Comparison of ENCODE assay signal across 10 cellular contexts in the genomic region with DNA sequence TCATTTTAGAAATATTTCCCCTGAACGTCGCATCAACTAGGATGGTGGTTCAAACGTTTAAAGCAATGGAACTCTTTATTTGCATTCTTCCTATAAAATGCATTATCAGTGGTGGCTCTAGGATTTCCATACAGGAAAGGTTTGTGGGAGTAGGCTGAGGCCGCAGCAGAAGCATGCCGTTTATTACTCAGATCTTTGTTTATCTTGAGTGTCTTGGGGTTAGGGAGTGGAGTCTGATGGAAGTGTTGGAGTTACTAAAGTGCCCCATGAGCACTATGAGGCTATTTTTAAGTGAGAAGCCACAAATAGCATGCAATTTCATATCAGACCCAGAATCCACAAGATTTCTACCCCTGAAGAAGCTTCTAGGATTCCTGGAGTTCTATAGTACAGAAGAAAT. TPM values are rescaled to one million over a fixed set of nuclear protein-coding genes. Genes with fewer than 3 reads are reported as not detected.
DNase-seq lines count a peak whose midpoint lies in the region; ATAC-seq and TF ChIP-seq lines count a peak whose summit lies in the region.
"Had no signal": no experiment of that assay in that cellular context is flagged by ENCODE, and none has a peak within 500 bp of the region (broad histone marks: within the 10 kb centered on the region; RNA-seq: fewer than 3 reads in every experiment).

No MANE protein-coding gene starts in this region.

- ATAC-seq in GM19395 (IDR thresholded peaks at IDR 0.05; ENCODE audit: unreplicated experiment) (no peak), GM21367 (IDR thresholded peaks at IDR 0.05; ENCODE audit: unreplicated experiment) (no peak)
- ATAC-seq: HCT116 had no signal

- TF ChIP-seq EP300 in sigmoid colon (IDR thresholded peaks at IDR 0.05) = no peak

- WGBS in sigmoid colon, 2 donors = 15 to 49% methylated on average over 5 of the region's 5 CpGs

- TF ChIP-seq CTCF in fibroblast of pulmonary artery (IDR thresholded peaks at IDR 0.05; ENCODE audit: low read length, missing control alignments) = no peak
- TF ChIP-seq CTCF in sigmoid colon (IDR thresholded peaks at IDR 0.05) = no peak

- peak overlapping the region; percentile 68 to 79 (median 76) for H3K27ac ChIP-seq in sigmoid colon

- no peak for TF ChIP-seq POLR2A in sigmoid colon (IDR thresholded peaks at IDR 0.05)

- peaks cover 0 to 3% (median 0%) of the 10 kb centered on the region in 4 donors for H3K36me3 ChIP-seq in sigmoid colon

- H3K27me3 ChIP-seq in sigmoid colon = no peaks in the 10 kb centered on the region

- no peaks in the 10 kb centered on the region for H3K9me3 ChIP-seq in sigmoid colon

- in situ Hi-C loops in SK-MEL-5 (cut with HindIII; ENCODE audit: low pct_unique_long_range_greater_than_20kb, low sequenced_read_pairs) = no loop called here

- H3K4me1 ChIP-seq in sigmoid colon = peaks cover 2 to 76% (median 58%) of the 10 kb centered on the region in 4 donors

- no peak overlapping the region for H3K4me3 ChIP-seq in fibroblast of pulmonary artery (replicated peaks; ENCODE audit: low read depth, low read length)
- no peak overlapping the region for H3K4me3 ChIP-seq in sigmoid colon

- DNase-seq in Daoy (ENCODE audit: low read depth) (peak; percentile 92), SK-MEL-5 (ENCODE audit: low read depth, low spot score) (peak; percentile 17), fibroblast of pulmonary artery (ENCODE audit: low read depth) (peak; percentile 60), sigmoid colon (no peak), mucosa of gallbladder (ENCODE audit: low spot score) (no peak)
- DNase-seq in activated CD4-positive, alpha-beta T cell treated with anti-CD3 and anti-CD28 coated beads for 48 hours = no peak
- DNase-seq: NCI-H345 had no signal

- intact Hi-C loops in sigmoid colon (cut with DNase I) = loop anchor here (2.0 kb wide), 1 partner anchor 26 kb away; a partner anchor contains a TSS

RNA-seq across cellular contexts. Expression of a gene that starts 26.2 kb away (rescaled TPM):
- 9.7 and 12.2 TPM in 2 replicates for total RNA-seq in Daoy (2014; rRNA removed; shearing (Covaris generic))
- 14.7 and 15.5 TPM in 2 replicates for total RNA-seq in SK-MEL-5 (2014; rRNA removed; shearing (Covaris generic))
- polyA plus RNA-seq in SK-MEL-5 (2015; cell fraction: cytosol; rRNA removed) = 7.5 and 8.4 TPM in 2 replicates
- polyA plus RNA-seq in SK-MEL-5 (2015; cell fraction: nucleus; rRNA removed) = 38.4 and 45.4 TPM in 2 replicates
- total RNA-seq in sigmoid colon (10 to 100 TPM; 50.1 to 90.3 (median 82.2) TPM), mucosa of gallbladder (40.4 TPM)
- polyA plus RNA-seq in sigmoid colon = 10 to 100 TPM; 21.0 to 26.1 (median 25.5) TPM

Comparison
In these comparisons a context has a peak if more than half of its experiments do, and no peak if none do; other contexts are left out.
1. DNase-seq: peak in Daoy (single experiment), SK-MEL-5 (single experiment) and fibroblast of pulmonary artery (single experiment); none in sigmoid colon (single experiment), mucosa of gallbladder (single experiment) and activated CD4-positive, alpha-beta T cell treated with anti-CD3 and anti-CD28 coated beads for 48 hours (single experiment).